In genomic region chr11:33747969-33748368, GRCh38 we compare ENCODE assay signal across 26 cellular contexts. TPM values are rescaled to one million over a fixed set of nuclear protein-coding genes. Genes with fewer than 3 reads are reported as not detected.
DNase-seq lines count a peak whose midpoint lies in the region; ATAC-seq and TF ChIP-seq lines count a peak whose summit lies in the region.
"Had no signal": no experiment of that assay in that cellular context is flagged by ENCODE, and none has a peak within 500 bp of the region (broad histone marks: within the 10 kb centered on the region; RNA-seq: fewer than 3 reads in every experiment).

No MANE protein-coding gene starts in this region.

- WGBS in SK-N-SH (ENCODE audit: low lambda C conversion rate), result 29% methylated on average over 2 of the region's 2 CpGs

- intact Hi-C loops in gastrocnemius medialis (cut with DNase I; ENCODE audit: low total_unique reads), result no loop called here

- no peak for ATAC-seq in gastrocnemius medialis
- no peak for ATAC-seq in stimulated activated naive CD8-positive, alpha-beta T cell treated with anti-CD3 and anti-CD28 coated beads, Interleukin-15, Interleukin-2, amounts not matched to agents 100 U/mL and 50 U/mL, for 24 hours
- ATAC-seq: foreskin keratinocyte had no signal

- H3K4me3 ChIP-seq in SK-N-SH (ENCODE audit: low read depth in 2 of 2, low read length in 1 of 2), result no peak overlapping the region
- no peak overlapping the region for H3K4me3 ChIP-seq in fibroblast of lung (replicated peaks in 1 of 4; ENCODE audit: control extremely low read depth in 1 of 4, insufficient read depth in 1 of 4, low read depth in 3 of 4, low read length in 4 of 4)
- no peak overlapping the region for H3K4me3 ChIP-seq in gastrocnemius medialis
- H3K4me3 ChIP-seq: prostate gland, smooth muscle cell had no signal

- H3K36me3 ChIP-seq in SK-N-SH (replicated peaks in 1 of 2; ENCODE audit: control insufficient read depth in 1 of 2, insufficient read depth in 2 of 2, low read length in 1 of 2) (peaks cover 39 to 56% of the 10 kb centered on the region in 2 experiments), fibroblast of lung (ENCODE audit: control insufficient read depth, insufficient read depth, low read length) (peaks cover 1% of the 10 kb centered on the region), gastrocnemius medialis (peaks cover 0 to 34% of the 10 kb centered on the region in 2 donors)
- H3K36me3 ChIP-seq: prostate gland had no signal

- peaks cover 16% of the 10 kb centered on the region for H3F3A ChIP-seq in SK-N-SH (replicated peaks; ENCODE audit: insufficient read depth)

- H3K9me2 ChIP-seq in SK-N-SH, result no peaks in the 10 kb centered on the region

- H4K20me1 ChIP-seq in SK-N-SH (ENCODE audit: insufficient read depth) (no peaks in the 10 kb centered on the region), fibroblast of lung (ENCODE audit: control insufficient read depth, extremely low read depth, insufficient read depth, low read length) (no peaks in the 10 kb centered on the region)

- H3K9me3 ChIP-seq in SK-N-SH, result no peaks in the 10 kb centered on the region
- H3K9me3 ChIP-seq in fibroblast of lung (ENCODE audit: control insufficient read depth, insufficient read depth, low read depth, low read length), result no peaks in the 10 kb centered on the region
- H3K9me3 ChIP-seq in gastrocnemius medialis, result no peaks in the 10 kb centered on the region
- H3K9me3 ChIP-seq: prostate gland had no signal

- CTCF ChIA-PET in SK-N-SH (lab: Yijun Ruan, JAX), result no interaction called here

- DNase-seq in NCI-H2196 (lab: John Stamatoyannopoulos, UW; ENCODE audit: unreplicated experiment) (peak; percentile 11), NCI-H2196 treated with DMSO at 0.1 percent for 48 hours (lab: John Stamatoyannopoulos, UW; ENCODE audit: unreplicated experiment) (no peak), SK-N-SH (no peak), fibroblast of lung (ENCODE audit: low read depth in 2 of 2) (peak; percentile 55 to 81), gastrocnemius medialis (no peak), T1000 (lab: John Stamatoyannopoulos, UW) (no peak), NCI-H1930 (lab: John Stamatoyannopoulos, UW) (no peak)
- DNase-seq in stimulated activated naive CD8-positive, alpha-beta T cell treated with anti-CD3 and anti-CD28 coated beads, Interleukin-15, Interleukin-2, amounts not matched to agents 100 U/mL and 50 U/mL, for 24 hours, result no peak
- DNase-seq: activated CD4-positive, alpha-beta T cell treated with anti-CD3 and anti-CD28 coated beads for 1 hour; activated effector memory CD4-positive, alpha-beta T cell treated with anti-CD3 and anti-CD28 coated beads, Interleukin-2, amount 50 U/mL, for 16 hours; amniotic stem cell; DMS53; endodermal cell; foreskin keratinocyte; H7; hypothalamus; kidney; NCI-H146; nephron progenitor cell; stimulated activated CD4-positive, alpha-beta T cell treated with anti-CD3 and anti-CD28 coated beads, Interleukin-4, amount 100 ng/mL, for 24 hours; substantia nigra had no signal

- H3K79me2 ChIP-seq in SK-N-SH (ENCODE audit: insufficient read depth), result no peaks in the 10 kb centered on the region
- H3K79me2 ChIP-seq in fibroblast of lung (ENCODE audit: control insufficient read depth, insufficient read depth, low read length), result no peaks in the 10 kb centered on the region

- 0 out of 2 replicates have a peak overlapping the region, but pooled peaks have one; percentile 4 for H2AFZ ChIP-seq in SK-N-SH (ENCODE audit: low read depth)
- H2AFZ ChIP-seq in fibroblast of lung (ENCODE audit: low read length), result no peak overlapping the region

- no peak for TF ChIP-seq POLR2A in gastrocnemius medialis (IDR thresholded peaks at IDR 0.05)

- H3K4me2 ChIP-seq in SK-N-SH (no peak overlapping the region), fibroblast of lung (ENCODE audit: extremely low read depth, insufficient read depth, low read length) (peak overlapping the region; percentile 27)
- H3K4me2 ChIP-seq: smooth muscle cell had no signal

- H3K9ac ChIP-seq in SK-N-SH (no peak overlapping the region), fibroblast of lung (ENCODE audit: insufficient read depth, low read length) (no peak overlapping the region)

- TF ChIP-seq CTCF in SK-N-SH (IDR thresholded peaks at IDR 0.05), result no peak
- no peak for TF ChIP-seq CTCF in fibroblast of lung (conservative IDR thresholded peaks at IDR 0.05 in 1 of 2, IDR thresholded peaks at IDR 0.05 in 1 of 2; ENCODE audit: low read depth in 1 of 2, low read length in 2 of 2)
- TF ChIP-seq CTCF in gastrocnemius medialis (IDR thresholded peaks at IDR 0.05 in 4 of 5, conservative IDR thresholded peaks at IDR 0.05 in 1 of 5), result no peak

- no peaks in the 10 kb centered on the region for H3K27me3 ChIP-seq in SK-N-SH (ENCODE audit: insufficient read depth)
- no peaks in the 10 kb centered on the region for H3K27me3 ChIP-seq in fibroblast of lung (ENCODE audit: control insufficient read depth, insufficient read depth, low read length)
- no peaks in the 10 kb centered on the region for H3K27me3 ChIP-seq in gastrocnemius medialis
- H3K27me3 ChIP-seq: foreskin keratinocyte had no signal

- H3K4me1 ChIP-seq in SK-N-SH (ENCODE audit: control insufficient read depth in 1 of 2, insufficient read depth in 2 of 2, low read depth in 1 of 2, low read length in 1 of 2) (peaks cover 0 to 7% of the 10 kb centered on the region in 2 experiments; a peak in 3 of 4 replicates), fibroblast of lung (ENCODE audit: control insufficient read depth, extremely low read depth, insufficient read depth, low read length) (peaks cover 3% of the 10 kb centered on the region), gastrocnemius medialis (peaks cover 35 to 39% of the 10 kb centered on the region in 2 donors)
- H3K4me1 ChIP-seq: foreskin keratinocyte, prostate gland had no signal

- TF ChIP-seq RAD21 in SK-N-SH (IDR thresholded peaks at IDR 0.05; ENCODE audit: low read length), result no peak

- TF ChIP-seq EP300 in SK-N-SH (IDR thresholded peaks at IDR 0.05; ENCODE audit: borderline replicate concordance in 1 of 2, low read depth in 1 of 2, low read length in 1 of 2), result no peak

- POLR2A ChIA-PET in SK-N-SH (lab: Yijun Ruan, JAX), result no interaction called here

- H3K27ac ChIP-seq in SK-N-SH (ENCODE audit: low read depth in 2 of 2, low read length in 1 of 2) (peak overlapping the region in 1 of 2 experiments; percentile 25; a peak in 2 of 4 replicates), fibroblast of lung (ENCODE audit: insufficient read depth, low read length) (no peak overlapping the region), gastrocnemius medialis (peak overlapping the region; percentile 37 to 62 (median 56))
- H3K27ac ChIP-seq: foreskin keratinocyte, prostate gland had no signal

- in situ Hi-C loops in gastrocnemius medialis (cut with MboI; ENCODE audit: low sequenced_read_pairs in 4 of 4), result loop anchor here in 2 of 4 donors (10.0 kb wide), 3 partner anchors 203 to 383 kb away; no protein-coding TSS in a partner anchor

TF ChIP-seq in SK-N-SH, 30 proteins besides CTCF, POLR2A, EP300 and RAD21:
- TF ChIP-seq GABPA (IDR thresholded peaks at IDR 0.05; ENCODE audit: low read depth) (no peak), ELF1 (IDR thresholded peaks at IDR 0.05) (no peak), RFX5 (IDR thresholded peaks at IDR 0.05; ENCODE audit: low read length) (no peak), NFIC (IDR thresholded peaks at IDR 0.05; ENCODE audit: borderline replicate concordance) (0 out of 2 replicates have a peak, but pooled peaks have one; percentile 6)

RNA-seq across cellular contexts. Expression of gene CD59, which starts 11.7 kb away (rescaled TPM):
- 616 and 849 TPM in 2 replicates for polyA plus RNA-seq in SK-N-SH (2012; rRNA removed)
- polyA plus RNA-seq in SK-N-SH (2012; cell fraction: cytosol; rRNA removed), result 705 and 770 TPM in 2 replicates
- 216 and 380 TPM in 2 replicates for polyA plus RNA-seq in SK-N-SH (2012; cell fraction: nucleus; rRNA removed)
- 209 and 380 TPM in 2 replicates for total RNA-seq in fibroblast of lung
- polyA plus RNA-seq in fibroblast of lung, result 1,165 and 1,404 TPM in 2 replicates
- 928 and 1,205 TPM in 2 replicates for polyA plus RNA-seq in fibroblast of lung (2012)
- polyA minus RNA-seq in fibroblast of lung (ENCODE audit: low replicate concordance), result 662 and 789 TPM in 2 replicates
- 100 to 1,000 TPM; 476 to 717 (median 695) TPM for total RNA-seq in gastrocnemius medialis

RNA-seq across cellular contexts. Expression of gene FBXO3, which starts 26.4 kb away (rescaled TPM):
- polyA plus RNA-seq in SK-N-SH (2012; rRNA removed) (17.9 and 27.0 TPM in 2 replicates), fibroblast of lung (39.6 and 46.2 TPM in 2 replicates)
- polyA plus RNA-seq in SK-N-SH (2012; cell fraction: cytosol; rRNA removed), result 21.6 and 26.1 TPM in 2 replicates
- 8.6 and 26.3 TPM in 2 replicates for polyA plus RNA-seq in SK-N-SH (2012; cell fraction: nucleus; rRNA removed)
- total RNA-seq in fibroblast of lung (27.2 and 28.7 TPM in 2 replicates), gastrocnemius medialis (10 to 100 TPM; 31.2 to 45.8 (median 33.4) TPM)
- polyA plus RNA-seq in fibroblast of lung (2012), result 18.2 and 18.7 TPM in 2 replicates
- polyA minus RNA-seq in fibroblast of lung (ENCODE audit: low replicate concordance), result 5.1 and 6.0 TPM in 2 replicates

RNA-seq across cellular contexts. Expression of gene C11orf91, which starts 47.3 kb away (rescaled TPM):
- 0.10 and 0.15 TPM in 2 replicates for polyA plus RNA-seq in SK-N-SH (2012; rRNA removed)
- 0.12 and 0.14 TPM in 2 replicates for polyA plus RNA-seq in SK-N-SH (2012; cell fraction: cytosol; rRNA removed)
- polyA plus RNA-seq in SK-N-SH (2012; cell fraction: nucleus; rRNA removed), result 0.14 and 0.45 TPM in 2 replicates
- total RNA-seq in fibroblast of lung, result not detected in 2 replicates
- polyA plus RNA-seq in fibroblast of lung, result 0.12 TPM in 1 of 2 replicates, not detected in the other
- polyA plus RNA-seq in fibroblast of lung (2012), result not detected in 2 replicates
- polyA minus RNA-seq in fibroblast of lung (ENCODE audit: low replicate concordance), result not detected in 2 replicates
- not detected for total RNA-seq in gastrocnemius medialis
- total RNA-seq: A673, H7, kidney, NCI-H460, prostate gland, smooth muscle cell, urinary bladder had no signal
- polyA plus RNA-seq: urinary bladder had no signal

Comparison
In these comparisons a context has a peak if more than half of its experiments do, and no peak if none do; other contexts are left out.
1. DNase-seq: peak in NCI-H2196 (single experiment) and fibroblast of lung (2 of 2); none in NCI-H2196 treated with DMSO at 0.1 percent for 48 hours (single experiment), SK-N-SH (single experiment), gastrocnemius medialis (0 of 2), T1000 (single experiment), NCI-H1930 (0 of 2) and stimulated activated naive CD8-positive, alpha-beta T cell treated with anti-CD3 and anti-CD28 coated beads, Interleukin-15, Interleukin-2, amounts not matched to agents 100 U/mL and 50 U/mL, for 24 hours (single experiment).